10 cellular contexts compared by ENCODE assay signal in the genomic region with DNA sequence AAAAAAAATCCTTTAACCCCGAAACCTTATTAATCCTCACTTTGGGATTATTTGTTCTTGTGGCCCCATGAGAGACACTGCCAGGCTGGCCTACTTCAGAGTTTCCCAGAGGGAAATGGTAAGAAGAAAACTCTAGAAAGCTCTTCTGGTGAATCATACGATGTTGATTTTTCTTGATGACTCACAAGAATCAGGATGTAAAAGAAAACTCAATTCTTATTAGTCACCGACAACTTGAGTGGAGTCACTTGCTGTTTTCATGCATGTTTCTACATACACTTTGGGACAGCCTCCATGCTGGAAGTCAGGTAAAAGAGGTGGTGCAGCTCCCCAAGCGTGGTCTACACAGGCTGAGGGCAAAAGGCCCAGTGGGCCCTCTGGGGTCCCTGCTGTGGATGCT. TPM values are rescaled to one million over a fixed set of nuclear protein-coding genes. Genes with fewer than 3 reads are reported as not detected.
DNase-seq lines count a peak whose midpoint lies in the region; ATAC-seq and TF ChIP-seq lines count a peak whose summit lies in the region.
"Had no signal": no experiment of that assay in that cellular context is flagged by ENCODE, and none has a peak within 500 bp of the region (broad histone marks: within the 10 kb centered on the region; RNA-seq: fewer than 3 reads in every experiment).

No MANE protein-coding gene starts in this region.

- CTCF ChIA-PET in Panc1 (lab: Charles Lee), result no interaction called here

- H3K4me3 ChIP-seq in Panc1 (ENCODE audit: low read depth in 2 of 2, low read length in 2 of 2), result no peak overlapping the region
- H3K4me3 ChIP-seq: skin epidermis had no signal

- no peak overlapping the region for H3K27ac Mint-ChIP-seq in immature natural killer cell

- in situ Hi-C loops in Panc1 (cut with HindIII; ENCODE audit: low pct_unique_long_range_greater_than_20kb, low sequenced_read_pairs), result no loop called here

- peaks cover 17% of the 10 kb centered on the region for H3K4me1 ChIP-seq in Panc1 (ENCODE audit: control insufficient read depth, insufficient read depth, low read length)

- H3K4me3 Mint-ChIP-seq in immature natural killer cell, result no peak overlapping the region

- intact Hi-C loops in Panc1 (cut with micrococcal nuclease; ENCODE audit: unreplicated experiment) (loop anchor here (10.0 kb wide), 4 partner anchors 82 to 312 kb away; a partner anchor contains a TSS), cardiac septum (cut with DNase I) (no loop called here)

- ATAC-seq in Panc1 (peak; percentile 77), GM21528 (IDR thresholded peaks at IDR 0.05; ENCODE audit: low FRiP score, unreplicated experiment) (no peak)

- H3K27ac ChIP-seq in Panc1 (ENCODE audit: low read length), result peak overlapping the region; percentile 14; the same call in 1 of the 2 replicates
- H3K27ac ChIP-seq in epithelial cell of prostate, result peak overlapping the region; percentile 83

- TF ChIP-seq CTCF in Panc1 (IDR thresholded peaks at IDR 0.05), result no peak

- no peaks in the 10 kb centered on the region for H3K9me3 Mint-ChIP-seq in immature natural killer cell

- no peaks in the 10 kb centered on the region for H3K36me3 Mint-ChIP-seq in immature natural killer cell

- POLR2A ChIA-PET in Panc1 (lab: Charles Lee), result interaction anchor here (0.7 kb wide), 1 partner anchor 212 kb away, joined by 3 read pairs; no protein-coding TSS in a partner anchor

- BruUV-seq in Panc1 (replicated peaks; lab: Mats Ljungman, UMichigan), result no TSS peak

- H3K27me3 Mint-ChIP-seq in immature natural killer cell (ENCODE audit: low read depth in 3 of 3), result peaks cover 0 to 6% (median 5%) of the 10 kb centered on the region in 3 donors

- H3K9me3 ChIP-seq in Panc1 (ENCODE audit: control insufficient read depth, insufficient read depth, low read depth, low read length), result no peaks in the 10 kb centered on the region

- no peaks in the 10 kb centered on the region for H3K36me3 ChIP-seq in Panc1 (ENCODE audit: control insufficient read depth, insufficient read depth, low read length)

- DNase-seq in EH (ENCODE audit: low read depth) (peak; percentile 92), Panc1 (ENCODE audit: low read depth, low spot score) (peak; percentile 94), epithelial cell of prostate (ENCODE audit: low read depth, low spot score) (peak; percentile 84), renal cortical epithelial cell (ENCODE audit: low read depth) (peak; percentile 99), cardiac septum (ENCODE audit: low spot score) (no peak), immature natural killer cell (no peak), middle frontal gyrus (ENCODE audit: extremely low spot score, low spot score) (no peak)
- DNase-seq: NCI-H2107 had no signal

- H3K4me1 Mint-ChIP-seq in immature natural killer cell, result peaks cover 2 to 6% of the 10 kb centered on the region in 2 donors

- H3K27me3 ChIP-seq in Panc1 (ENCODE audit: control insufficient read depth, insufficient read depth, low read length), result no peaks in the 10 kb centered on the region

RNA-seq across cellular contexts. Expression of a gene that starts 42.8 kb away (rescaled TPM):
- total RNA-seq in Panc1 (2021; ENCODE audit: unreplicated experiment) (28.2 TPM), renal cortical epithelial cell (17.2 and 18.3 TPM in 2 replicates), cardiac septum (2.0 TPM)
- 10.3 TPM for polyA plus RNA-seq in Panc1 (2012; ENCODE audit: insufficient read length)
- under 1 TPM in 1 of 3 donors, not detected in 2; 0.19 TPM for polyA plus RNA-seq in immature natural killer cell

Comparison
In these comparisons a context has a peak if more than half of its experiments do, and no peak if none do; other contexts are left out.
1. DNase-seq: peak in EH (single experiment), Panc1 (single experiment), epithelial cell of prostate (single experiment) and renal cortical epithelial cell (single experiment); none in cardiac septum (single experiment), immature natural killer cell (0 of 3) and middle frontal gyrus (single experiment).